Comparison of ENCODE assay signal across 17 cellular contexts in genomic region chr20:36217226-36217625, GRCh38. TPM values are rescaled to one million over a fixed set of nuclear protein-coding genes. Genes with fewer than 3 reads are reported as not detected.
DNase-seq lines count a peak whose midpoint lies in the region; ATAC-seq and TF ChIP-seq lines count a peak whose summit lies in the region.
"Had no signal": no experiment of that assay in that cellular context is flagged by ENCODE, and none has a peak within 500 bp of the region (broad histone marks: within the 10 kb centered on the region; RNA-seq: fewer than 3 reads in every experiment).

No MANE protein-coding gene starts in this region.

- no peaks in the 10 kb centered on the region for H3K36me3 ChIP-seq in GM23338 (ENCODE audit: insufficient read depth)
- no peaks in the 10 kb centered on the region for H3K36me3 ChIP-seq in hepatocyte (replicated peaks; ENCODE audit: insufficient read depth, low read depth)

- no peaks in the 10 kb centered on the region for H3K27me3 ChIP-seq in GM23338 (ENCODE audit: insufficient read depth)
- no peaks in the 10 kb centered on the region for H3K27me3 ChIP-seq in hepatocyte
- H3K27me3 ChIP-seq: vagina had no signal

- DNase-seq in 8988T (peak; percentile 77), GM23338 (ENCODE audit: low spot score) (peak; percentile 91), RPMI8226 (peak; percentile 27), hepatocyte (ENCODE audit: low spot score) (peak; percentile 16), NCI-H1930 (lab: John Stamatoyannopoulos, UW) (no peak)
- no peak for DNase-seq in activated CD4-positive, alpha-beta T cell treated with anti-CD3 and anti-CD28 coated beads for 36 hours
- DNase-seq: activated CD4-positive, alpha-beta T cell treated with anti-CD3 and anti-CD28 coated beads, Interleukin-2, amount 50 U/mL, for 1 hour; IMR-90; NCI-H2029 treated with DMSO at 0.1 percent for 48 hours; stimulated activated CD4-positive, alpha-beta T cell treated with anti-CD3 and anti-CD28 coated beads, Interleukin-4, amount 100 ng/mL, for 24 hours; T-helper 2 cell had no signal

- H3K9me2 ChIP-seq in GM23338 (ENCODE audit: insufficient read depth) (no peaks in the 10 kb centered on the region), hepatocyte (replicated peaks; ENCODE audit: insufficient read depth) (no peaks in the 10 kb centered on the region)

- H3K79me2 ChIP-seq in GM23338 (replicated peaks; ENCODE audit: insufficient read depth) (no peaks in the 10 kb centered on the region), hepatocyte (no peaks in the 10 kb centered on the region)

- CTCF ChIA-PET in activated CD4-positive, alpha-beta T cell treated with anti-CD3 and anti-CD28 coated beads for 36 hours (lab: Charles Lee), result interaction anchor here (1.0 to 1.3 kb wide), 2 partner anchors 222 to 224 kb away, joined by 3 read pairs; no protein-coding TSS in a partner anchor

- H2AFZ ChIP-seq in GM23338 (no peak overlapping the region), hepatocyte (no peak overlapping the region)

- TF ChIP-seq CTCF in GM23338 (conservative IDR thresholded peaks at IDR 0.05; ENCODE audit: low read depth in 2 of 2) (peak; percentile 68 to 70), hepatocyte (IDR thresholded peaks at IDR 0.05; ENCODE audit: poor library complexity) (peak; percentile 3)

- POLR2A ChIA-PET in activated CD4-positive, alpha-beta T cell treated with anti-CD3 and anti-CD28 coated beads for 36 hours (lab: Charles Lee), result interaction anchor here (0.6 kb wide), 1 partner anchor 79 kb away, joined by 3 read pairs; no protein-coding TSS in a partner anchor

- H3K27ac Mint-ChIP-seq in GM23338, result no peak overlapping the region
- no peak overlapping the region for H3K27ac Mint-ChIP-seq in activated CD4-positive, alpha-beta T cell treated with anti-CD3 and anti-CD28 coated beads for 36 hours
- H3K27ac Mint-ChIP-seq: activated T-helper 1 cell treated with anti-CD3 and anti-CD28 coated beads, Interleukin-12 subunit alpha, Interleukin-12 subunit beta, Interleukin-2, Interleukin-4 antibody, amounts not matched to agents 30 ng/mL and 10 ng/mL and 1 ng/mL, durations not matched to agents 14 hours and 24 hours and 36 hours; stimulated activated memory B cell treated with anti-CD40 and anti-IgM and Interleukin-4, amounts not matched to agents 10 μg/mL and 1 μg/mL and 100 μg/mL, for 72 hours had no signal

- 0 out of 3 replicates have a peak, but pooled peaks cover 2% of the 10 kb centered on the region for H3K36me3 Mint-ChIP-seq in GM23338 (ENCODE audit: low read depth)
- no peaks in the 10 kb centered on the region for H3K36me3 Mint-ChIP-seq in activated CD4-positive, alpha-beta T cell treated with anti-CD3 and anti-CD28 coated beads for 36 hours (ENCODE audit: low read depth)
- H3K36me3 Mint-ChIP-seq: stimulated activated memory B cell treated with anti-CD40 and anti-IgM and Interleukin-4, amounts not matched to agents 10 μg/mL and 1 μg/mL and 100 μg/mL, for 72 hours had no signal

- H4K20me1 ChIP-seq in GM23338 (replicated peaks; ENCODE audit: insufficient read depth) (no peaks in the 10 kb centered on the region; the same call in 1 of the 2 replicates), hepatocyte (ENCODE audit: insufficient read depth, poor library complexity, severe bottlenecking) (no peaks in the 10 kb centered on the region)

- H3K4me3 ChIP-seq in GM23338 (no peak overlapping the region), hepatocyte (no peak overlapping the region)
- H3K4me3 ChIP-seq: vagina had no signal

- H3K27me3 Mint-ChIP-seq in GM23338 (ENCODE audit: insufficient read depth, low read depth, poor library complexity), result no peaks in the 10 kb centered on the region
- H3K27me3 Mint-ChIP-seq in activated CD4-positive, alpha-beta T cell treated with anti-CD3 and anti-CD28 coated beads for 36 hours, result no peaks in the 10 kb centered on the region
- H3K27me3 Mint-ChIP-seq: stimulated activated memory B cell treated with anti-CD40 and anti-IgM and Interleukin-4, amounts not matched to agents 10 μg/mL and 1 μg/mL and 100 μg/mL, for 72 hours had no signal

- H3K9me3 Mint-ChIP-seq in GM23338, result no peaks in the 10 kb centered on the region
- H3K9me3 Mint-ChIP-seq in activated CD4-positive, alpha-beta T cell treated with anti-CD3 and anti-CD28 coated beads for 36 hours (ENCODE audit: low read depth), result no peaks in the 10 kb centered on the region
- H3K9me3 Mint-ChIP-seq: activated T-helper 1 cell treated with anti-CD3 and anti-CD28 coated beads, Interleukin-12 subunit alpha, Interleukin-12 subunit beta, Interleukin-2, Interleukin-4 antibody, amounts not matched to agents 30 ng/mL and 10 ng/mL and 1 ng/mL, durations not matched to agents 14 hours and 24 hours and 36 hours; stimulated activated memory B cell treated with anti-CD40 and anti-IgM and Interleukin-4, amounts not matched to agents 10 μg/mL and 1 μg/mL and 100 μg/mL, for 72 hours had no signal

- H3K4me1 ChIP-seq in GM23338 (ENCODE audit: insufficient read depth) (no peaks in the 10 kb centered on the region), hepatocyte (ENCODE audit: insufficient read depth) (no peaks in the 10 kb centered on the region)
- H3K4me1 ChIP-seq: vagina had no signal

- WGBS in hepatocyte (ENCODE audit: low lambda C conversion rate, missing lambda C conversion rate), result 51% methylated on average over 4 of the region's 4 CpGs

- intact Hi-C loops in activated CD4-positive, alpha-beta T cell treated with anti-CD3 and anti-CD28 coated beads for 36 hours (cut with DNase I, micrococcal nuclease), result no loop called here

- peaks cover 9% of the 10 kb centered on the region for H3K4me1 Mint-ChIP-seq in GM23338
- no peaks in the 10 kb centered on the region for H3K4me1 Mint-ChIP-seq in activated CD4-positive, alpha-beta T cell treated with anti-CD3 and anti-CD28 coated beads for 36 hours
- H3K4me1 Mint-ChIP-seq: stimulated activated memory B cell treated with anti-CD40 and anti-IgM and Interleukin-4, amounts not matched to agents 10 μg/mL and 1 μg/mL and 100 μg/mL, for 72 hours had no signal

- no peaks in the 10 kb centered on the region for H3F3A ChIP-seq in GM23338 (replicated peaks; ENCODE audit: low read depth)

- H3K4me3 Mint-ChIP-seq in GM23338, result no peak overlapping the region
- no peak overlapping the region for H3K4me3 Mint-ChIP-seq in activated CD4-positive, alpha-beta T cell treated with anti-CD3 and anti-CD28 coated beads for 36 hours
- H3K4me3 Mint-ChIP-seq: activated T-helper 1 cell treated with anti-CD3 and anti-CD28 coated beads, Interleukin-12 subunit alpha, Interleukin-12 subunit beta, Interleukin-2, Interleukin-4 antibody, amounts not matched to agents 30 ng/mL and 10 ng/mL and 1 ng/mL, durations not matched to agents 14 hours and 24 hours and 36 hours; stimulated activated memory B cell treated with anti-CD40 and anti-IgM and Interleukin-4, amounts not matched to agents 10 μg/mL and 1 μg/mL and 100 μg/mL, for 72 hours had no signal

- ATAC-seq in GM23338 (peak; percentile 98), GM19452 (IDR thresholded peaks at IDR 0.05; ENCODE audit: unreplicated experiment) (no peak), GM18858 (IDR thresholded peaks at IDR 0.05; ENCODE audit: unreplicated experiment) (no peak)
- ATAC-seq in activated CD4-positive, alpha-beta T cell treated with anti-CD3 and anti-CD28 coated beads for 36 hours, result no peak
- ATAC-seq: left lobe of liver; stimulated activated memory B cell treated with anti-CD40 and anti-IgM and Interleukin-4, amounts not matched to agents 10 μg/mL and 1 μg/mL and 100 μg/mL, for 72 hours had no signal

- H3K4me2 ChIP-seq in GM23338 (no peak overlapping the region), hepatocyte (no peak overlapping the region)

- no peaks in the 10 kb centered on the region for H3K9me3 ChIP-seq in hepatocyte (ENCODE audit: low read depth)
- H3K9me3 ChIP-seq: vagina had no signal

- H3K27ac ChIP-seq in GM23338 (ENCODE audit: low read depth) (no peak overlapping the region), hepatocyte (no peak overlapping the region)
- H3K27ac ChIP-seq: vagina had no signal

RNA-seq across cellular contexts. Expression of gene AAR2, which starts 19.1 kb away (rescaled TPM):
- 26.9 and 32.6 TPM in 2 replicates for total RNA-seq in GM23338 (2014; rRNA removed; shearing (Covaris generic))
- polyA plus RNA-seq in GM23338 (2016; fragmentation: Nextera tagmentation; extraction: Ambion mirVana), result 14.6 and 15.8 TPM in 2 replicates
- 26.7 and 29.4 TPM in 2 replicates for total RNA-seq in hepatocyte
- polyA plus RNA-seq in hepatocyte, result 34.6 and 36.7 TPM in 2 replicates
- total RNA-seq in activated CD4-positive, alpha-beta T cell treated with anti-CD3 and anti-CD28 coated beads for 36 hours, result 10 to 100 TPM; 18.7 to 20.7 TPM

Comparison
In these comparisons a context has a peak if more than half of its experiments do, and no peak if none do; other contexts are left out.
1. DNase-seq: peak in 8988T (single experiment), GM23338 (single experiment), RPMI8226 (single experiment) and hepatocyte (single experiment); none in activated CD4-positive, alpha-beta T cell treated with anti-CD3 and anti-CD28 coated beads for 36 hours (single experiment) and NCI-H1930 (0 of 2).